In genomic region chr1:2492091-2492490, GRCh38 we compare ENCODE assay signal across 1 cellular context.
TF ChIP-seq lines count a peak whose summit lies in the region.

No MANE protein-coding gene starts in this region.

TF ChIP-seq in H1, 55 proteins besides CTCF, POLR2A, EP300 and RAD21:
- TF ChIP-seq JUN (IDR thresholded peaks at IDR 0.05; ENCODE audit: low read depth, low read length) (no peak), SIX5 (IDR thresholded peaks at IDR 0.05; ENCODE audit: low read depth, low read length) (no peak), RFX5 (IDR thresholded peaks at IDR 0.05; ENCODE audit: borderline replicate concordance, low read depth, low read length) (no peak), TAF1 (IDR thresholded peaks at IDR 0.05; ENCODE audit: low read depth, low read length) (no peak), BRCA1 (IDR thresholded peaks at IDR 0.05; ENCODE audit: low read depth, low read length) (no peak), RBBP5 (IDR thresholded peaks at IDR 0.05; ENCODE audit: borderline replicate concordance, low read depth, low read length) (no peak), SP1 (IDR thresholded peaks at IDR 0.05; ENCODE audit: low read depth, low read length) (no peak), ATF2 (IDR thresholded peaks at IDR 0.05; ENCODE audit: low read length) (no peak), KDM1A (IDR thresholded peaks at IDR 0.05; ENCODE audit: borderline replicate concordance, low read length) (no peak), BACH1 (IDR thresholded peaks at IDR 0.05; ENCODE audit: low read length) (no peak), EZH2 (IDR thresholded peaks at IDR 0.05; ENCODE audit: low read depth, low read length, severe bottlenecking) (no peak), SIN3A (conservative IDR thresholded peaks at IDR 0.05 in 1 of 2, IDR thresholded peaks at IDR 0.05 in 1 of 2; ENCODE audit: low read depth in 1 of 2, low read length in 2 of 2) (no peak), MAX (IDR thresholded peaks at IDR 0.05) (no peak), SP2 (IDR thresholded peaks at IDR 0.05; ENCODE audit: low read length) (no peak)
